Comparison of ENCODE assay signal across 26 cellular contexts in genomic region chr10:923844-924523, GRCh38. TPM values are rescaled to one million over a fixed set of nuclear protein-coding genes. Genes with fewer than 3 reads are reported as not detected.
DNase-seq lines count a peak whose midpoint lies in the region; ATAC-seq and TF ChIP-seq lines count a peak whose summit lies in the region.
"Had no signal": no experiment of that assay in that cellular context is flagged by ENCODE, and none has a peak within 500 bp of the region (broad histone marks: within the 10 kb centered on the region; RNA-seq: fewer than 3 reads in every experiment).

No MANE protein-coding gene starts in this region.

- peak overlapping the region; percentile 62 for H3K27ac Mint-ChIP-seq in activated T-cell treated with anti-CD3 and anti-CD28 coated beads, Interleukin-2, amount 50 U/mL, for 72 hours
- peak overlapping the region; percentile 11 for H3K27ac Mint-ChIP-seq in central memory CD8-positive, alpha-beta T cell (ENCODE audit: low read depth)
- peak overlapping the region; percentile 0 for H3K27ac Mint-ChIP-seq in progenitor cell of endocrine pancreas
- H3K27ac Mint-ChIP-seq: B cell had no signal

- TF ChIP-seq CTCF in HEK293 (tag by site-specific recombination; IDR thresholded peaks at IDR 0.05) (no peak), progenitor cell of endocrine pancreas (IDR thresholded peaks at IDR 0.05; ENCODE audit: unreplicated experiment) (no peak), BE2C (IDR thresholded peaks at IDR 0.05; ENCODE audit: low read depth, low read length) (no peak)

- H3K27me3 ChIP-seq in BE2C, result no peaks in the 10 kb centered on the region
- H3K27me3 ChIP-seq: adrenal gland, gastrocnemius medialis, hepatocyte, pancreas had no signal

- no peaks in the 10 kb centered on the region for H3K9me3 ChIP-seq in HEK293 (ENCODE audit: control insufficient read depth, insufficient read depth, low read depth, low read length)
- H3K9me3 ChIP-seq in BE2C, result no peaks in the 10 kb centered on the region
- H3K9me3 ChIP-seq: adrenal gland, gastrocnemius medialis, pancreas had no signal

- H3K4me3 ChIP-seq in HEK293 (ENCODE audit: low read depth, low read length) (no peak overlapping the region), BE2C (ENCODE audit: low read depth, low read length) (no peak overlapping the region)
- H3K4me3 ChIP-seq: adrenal gland, gastrocnemius medialis, hepatocyte, pancreas, PC-9 had no signal

- DNase-seq in activated T-cell treated with anti-CD3 and anti-CD28 coated beads, Interleukin-2, amount 50 U/mL, for 72 hours, result no peak
- DNase-seq in activated T-cell treated with anti-CD3 and anti-CD28 coated beads, Interleukin-2, amount 50 U/mL, for 1 hour, result no peak
- DNase-seq in central memory CD8-positive, alpha-beta T cell (ENCODE audit: low spot score in 2 of 2), result no peak
- DNase-seq in progenitor cell of endocrine pancreas (ENCODE audit: low spot score, unreplicated experiment), result no peak
- no peak for DNase-seq in BE2C
- no peak for DNase-seq in pons (ENCODE audit: low spot score)
- DNase-seq: effector CD8-positive, alpha-beta T cell; gastrocnemius medialis; immature natural killer cell; MM.1S; NCI-H1436 treated with DMSO at 0.1 percent for 48 hours; NCI-H524 treated with DMSO at 0.1 percent for 48 hours; nephron progenitor cell; NK-92 treated with Interleukin-12 subunit alpha and Interleukin-12 subunit beta, amount 100 ng/mL, for 24 hours; pancreas; PC-9; SHP77 treated with DMSO at 0.1 percent for 48 hours; SW 1271 had no signal

- no peak overlapping the region for H3K27ac ChIP-seq in HEK293 (ENCODE audit: extremely low read depth, low read depth, low read length)
- H3K27ac ChIP-seq: adrenal gland, gastrocnemius medialis, hepatocyte, pancreas, PC-9 had no signal

- ATAC-seq in activated T-cell treated with anti-CD3 and anti-CD28 coated beads, Interleukin-2, amount 50 U/mL, for 72 hours (replicated peaks in 1 of 2), result no peak
- no peak for ATAC-seq in central memory CD8-positive, alpha-beta T cell (replicated peaks; ENCODE audit: extremely low read depth, poor library complexity, severe bottlenecking)
- ATAC-seq in HG03457 (IDR thresholded peaks at IDR 0.05; ENCODE audit: unreplicated experiment), result no peak
- ATAC-seq: esophagus mucosa, gastrocnemius medialis, left lobe of liver, pancreas had no signal

- H3K36me3 ChIP-seq in HEK293 (ENCODE audit: control insufficient read depth in 2 of 2, insufficient read depth in 1 of 2, low read length in 2 of 2) (peaks cover 7 to 21% of the 10 kb centered on the region in 2 experiments), BE2C (peaks cover 7% of the 10 kb centered on the region)
- H3K36me3 ChIP-seq: gastrocnemius medialis, pancreas had no signal

- peaks cover 7 to 16% of the 10 kb centered on the region in 2 donors for H3K36me3 Mint-ChIP-seq in activated T-cell treated with anti-CD3 and anti-CD28 coated beads, Interleukin-2, amount 50 U/mL, for 72 hours (ENCODE audit: insufficient read depth in 2 of 2)
- peaks cover 15% of the 10 kb centered on the region for H3K36me3 Mint-ChIP-seq in central memory CD8-positive, alpha-beta T cell (ENCODE audit: insufficient read depth)
- peaks cover 6% of the 10 kb centered on the region for H3K36me3 Mint-ChIP-seq in progenitor cell of endocrine pancreas (ENCODE audit: insufficient read depth)

- H3K4me1 ChIP-seq in HEK293 (ENCODE audit: control insufficient read depth, insufficient read depth, low read length) (peaks cover 22% of the 10 kb centered on the region), BE2C (no peaks in the 10 kb centered on the region)

- no peak overlapping the region for H3K4me3 Mint-ChIP-seq in activated T-cell treated with anti-CD3 and anti-CD28 coated beads, Interleukin-2, amount 50 U/mL, for 72 hours
- H3K4me3 Mint-ChIP-seq in central memory CD8-positive, alpha-beta T cell, result no peak overlapping the region
- no peak overlapping the region for H3K4me3 Mint-ChIP-seq in progenitor cell of endocrine pancreas (ENCODE audit: low read depth)
- H3K4me3 Mint-ChIP-seq: B cell, nephron progenitor cell had no signal

- CTCF ChIA-PET in HEK293 (lab: Yijun Ruan, JAX), result interaction anchor here (0.5 kb wide), 1 partner anchor 328 kb away, joined by 3 read pairs; no protein-coding TSS in a partner anchor

- H3K4me1 Mint-ChIP-seq in activated T-cell treated with anti-CD3 and anti-CD28 coated beads, Interleukin-2, amount 50 U/mL, for 72 hours (ENCODE audit: low read depth), result peaks cover 59% of the 10 kb centered on the region
- H3K4me1 Mint-ChIP-seq in central memory CD8-positive, alpha-beta T cell, result peaks cover 55% of the 10 kb centered on the region
- peaks cover 36% of the 10 kb centered on the region for H3K4me1 Mint-ChIP-seq in progenitor cell of endocrine pancreas (ENCODE audit: low read depth)

- no peaks in the 10 kb centered on the region for H3K9me3 Mint-ChIP-seq in activated T-cell treated with anti-CD3 and anti-CD28 coated beads, Interleukin-2, amount 50 U/mL, for 72 hours
- no peaks in the 10 kb centered on the region for H3K9me3 Mint-ChIP-seq in central memory CD8-positive, alpha-beta T cell
- H3K9me3 Mint-ChIP-seq in progenitor cell of endocrine pancreas (ENCODE audit: low read depth), result no peaks in the 10 kb centered on the region
- H3K9me3 Mint-ChIP-seq: brain, immature natural killer cell, nephron progenitor cell had no signal

- H3K27me3 Mint-ChIP-seq in activated T-cell treated with anti-CD3 and anti-CD28 coated beads, Interleukin-2, amount 50 U/mL, for 72 hours (ENCODE audit: low read depth), result no peaks in the 10 kb centered on the region
- H3K27me3 Mint-ChIP-seq in central memory CD8-positive, alpha-beta T cell, result no peaks in the 10 kb centered on the region
- H3K27me3 Mint-ChIP-seq in progenitor cell of endocrine pancreas, result no peaks in the 10 kb centered on the region
- H3K27me3 Mint-ChIP-seq: B cell, brain had no signal

- POLR2A ChIA-PET in HEK293 (lab: Yijun Ruan, JAX), result no interaction called here

TF ChIP-seq in HEK293, 187 proteins besides CTCF, POLR2A, EP300 and RAD21:
- TF ChIP-seq ZNF121 (tag by site-specific recombination; IDR thresholded peaks at IDR 0.05) (peak; percentile 84), ZBTB1 (tag by site-specific recombination; IDR thresholded peaks at IDR 0.05) (no peak), ZNF140 (tag by site-specific recombination; IDR thresholded peaks at IDR 0.05) (no peak), EGR2 (tag by site-specific recombination; IDR thresholded peaks at IDR 0.05; ENCODE audit: low read depth) (0 out of 2 replicates have a peak, but pooled peaks have one; percentile 37), ZNF596 (tag by site-specific recombination; IDR thresholded peaks at IDR 0.05) (no peak)

RNA-seq across cellular contexts. Expression of gene LARP4B, which starts 7.5 kb away (rescaled TPM):
- total RNA-seq in activated T-cell treated with anti-CD3 and anti-CD28 coated beads, Interleukin-2, amount 50 U/mL, for 72 hours, result 100 to 1,000 TPM; 103 to 109 TPM
- 110 and 114 TPM in 2 replicates for total RNA-seq in progenitor cell of endocrine pancreas
- polyA plus RNA-seq in BE2C (2012; ENCODE audit: insufficient read depth, insufficient read length, low read depth), result 47.5 TPM

Comparison
In these comparisons a context has a peak if more than half of its experiments do, and no peak if none do; other contexts are left out.
1. H3K27ac Mint-ChIP-seq: peak in every context shown above with its lines; median percentile 62 in activated T-cell treated with anti-CD3 and anti-CD28 coated beads, Interleukin-2, amount 50 U/mL, for 72 hours; 11 in central memory CD8-positive, alpha-beta T cell; 0 in progenitor cell of endocrine pancreas.